ENCODE assay signal across 8 cellular contexts in genomic region chr4:2931765-2932560, GRCh38. TPM values are rescaled to one million over a fixed set of nuclear protein-coding genes. Genes with fewer than 3 reads are reported as not detected.
A peak's percentile ranks its signal among the peaks of the same experiment; 100 is the strongest.
DNase-seq lines count a peak whose midpoint lies in the region; ATAC-seq, FAIRE-seq and TF ChIP-seq lines count a peak whose summit lies in the region.

No MANE protein-coding gene starts in this region.

- H3K4me2 ChIP-seq in skeletal muscle satellite cell (ENCODE audit: low read length), result peak overlapping the region; percentile 93

- CTCF ChIA-PET in activated CD4-positive, alpha-beta T cell treated with anti-CD3 and anti-CD28 coated beads, Interleukin-2, amount 10 ng/mL, durations not matched to agents 7 days and 5 days (lab: Charles Lee), result interaction anchor here (0.7 kb wide), 1 partner anchor 22 kb away, joined by 3 read pairs; no protein-coding TSS in a partner anchor

- ATAC-seq in HG03342 (IDR thresholded peaks at IDR 0.05; ENCODE audit: unreplicated experiment) (peak; percentile 53), GM18517 (IDR thresholded peaks at IDR 0.05; ENCODE audit: unreplicated experiment) (no peak)

- POLR2A ChIA-PET in activated CD4-positive, alpha-beta T cell treated with anti-CD3 and anti-CD28 coated beads, Interleukin-2, amount 10 ng/mL, durations not matched to agents 7 days and 5 days (lab: Charles Lee), result no interaction called here

- H3K36me3 Mint-ChIP-seq in activated CD4-positive, alpha-beta T cell treated with anti-CD3 and anti-CD28 coated beads, Interleukin-2, amount 10 ng/mL, durations not matched to agents 7 days and 5 days (ENCODE audit: low read depth), result peaks cover 23% of the 10 kb centered on the region

- H3K9me3 Mint-ChIP-seq in activated CD4-positive, alpha-beta T cell treated with anti-CD3 and anti-CD28 coated beads, Interleukin-2, amount 10 ng/mL, durations not matched to agents 7 days and 5 days, result no peaks in the 10 kb centered on the region

- TF ChIP-seq CTCF in esophagus squamous epithelium (IDR thresholded peaks at IDR 0.05), result no peak

- no peaks in the 10 kb centered on the region for H3K9me3 ChIP-seq in esophagus squamous epithelium
- no peaks in the 10 kb centered on the region for H3K9me3 ChIP-seq in skeletal muscle satellite cell (replicated peaks; ENCODE audit: low read length)

- WGBS in esophagus squamous epithelium, 2 donors, result 50 to 81% methylated on average over 4 to 16 of the region's 35 CpGs

- H3K27me3 Mint-ChIP-seq in activated CD4-positive, alpha-beta T cell treated with anti-CD3 and anti-CD28 coated beads, Interleukin-2, amount 10 ng/mL, durations not matched to agents 7 days and 5 days, result no peaks in the 10 kb centered on the region

- H3K4me1 ChIP-seq in esophagus squamous epithelium (peaks cover 27 to 58% (median 46%) of the 10 kb centered on the region in 3 donors), skeletal muscle satellite cell (ENCODE audit: control insufficient read depth, insufficient read depth, low read length) (peaks cover 34% of the 10 kb centered on the region)

- intact Hi-C loops in esophagus squamous epithelium (cut with DNase I), result no loop called here

- H3K27ac Mint-ChIP-seq in activated CD4-positive, alpha-beta T cell treated with anti-CD3 and anti-CD28 coated beads, Interleukin-2, amount 10 ng/mL, durations not matched to agents 7 days and 5 days, result peak overlapping the region; percentile 91

- H3K36me3 ChIP-seq in esophagus squamous epithelium (peaks cover 8 to 53% (median 31%) of the 10 kb centered on the region in 3 donors), skeletal muscle satellite cell (ENCODE audit: insufficient read depth, low read length) (peaks cover 54% of the 10 kb centered on the region)

- peak; percentile 92 for FAIRE-seq in GM19239 (lab: Jason Lieb, UNC)

- H3K4me3 Mint-ChIP-seq in activated CD4-positive, alpha-beta T cell treated with anti-CD3 and anti-CD28 coated beads, Interleukin-2, amount 10 ng/mL, durations not matched to agents 7 days and 5 days, result peak overlapping the region; percentile 88

- H3K9ac ChIP-seq in skeletal muscle satellite cell (ENCODE audit: low read depth, low read length), result no peak overlapping the region

- H3K4me3 ChIP-seq in esophagus squamous epithelium (peak overlapping the region in 2 of 4 donors; percentile 7 to 34), skeletal muscle satellite cell (ENCODE audit: low read length) (no peak overlapping the region)

- peaks cover 36% of the 10 kb centered on the region for H3K4me1 Mint-ChIP-seq in activated CD4-positive, alpha-beta T cell treated with anti-CD3 and anti-CD28 coated beads, Interleukin-2, amount 10 ng/mL, durations not matched to agents 7 days and 5 days

- no peak for TF ChIP-seq POLR2A in esophagus squamous epithelium (IDR thresholded peaks at IDR 0.05)

- peak overlapping the region; percentile 93 to 98 (median 95) for H3K27ac ChIP-seq in esophagus squamous epithelium

- peak; percentile 76 for DNase-seq in GM19239 (ENCODE audit: insufficient read length, low spot score)
- peak; percentile 68 for DNase-seq in activated CD4-positive, alpha-beta T cell treated with anti-CD3 and anti-CD28 coated beads, Interleukin-2, amount 10 ng/mL, durations not matched to agents 7 days and 5 days
- DNase-seq in esophagus squamous epithelium (lab: John Stamatoyannopoulos, UW), result peak; percentile 39
- no peak for DNase-seq in NCI-H2171 treated with DMSO at 0.1 percent for 48 hours (lab: John Stamatoyannopoulos, UW)
- DNase-seq in amniotic stem cell (lab: John Stamatoyannopoulos, UW), result no peak

- H3K27me3 ChIP-seq in esophagus squamous epithelium (no peaks in the 10 kb centered on the region), skeletal muscle satellite cell (ENCODE audit: control insufficient read depth, insufficient read depth, low read length) (no peaks in the 10 kb centered on the region)

RNA-seq across cellular contexts. Expression of gene NOP14, which starts 31.2 kb away (rescaled TPM):
- 10 to 100 TPM; 49.1 to 50.7 TPM for total RNA-seq in activated CD4-positive, alpha-beta T cell treated with anti-CD3 and anti-CD28 coated beads, Interleukin-2, amount 10 ng/mL, durations not matched to agents 7 days and 5 days
- total RNA-seq in esophagus squamous epithelium, result 10 to 100 TPM; 22.6 to 31.3 (median 24.7) TPM
- total RNA-seq in skeletal muscle satellite cell (2012; rRNA removed), result 30.4 and 37.5 TPM in 2 replicates

RNA-seq across cellular contexts. Expression of gene GRK4, which starts 31.4 kb away (rescaled TPM):
- total RNA-seq in activated CD4-positive, alpha-beta T cell treated with anti-CD3 and anti-CD28 coated beads, Interleukin-2, amount 10 ng/mL, durations not matched to agents 7 days and 5 days, result 1 to 10 TPM; 2.5 to 5.2 TPM
- total RNA-seq in esophagus squamous epithelium, result 1 to 10 TPM; 2.9 to 5.5 (median 3.7) TPM
- 2.2 and 5.3 TPM in 2 replicates for total RNA-seq in skeletal muscle satellite cell (2012; rRNA removed)

Comparison
In these comparisons a context has a peak if more than half of its experiments do, and no peak if none do; other contexts are left out.
1. DNase-seq: peak in GM19239 (single experiment), activated CD4-positive, alpha-beta T cell treated with anti-CD3 and anti-CD28 coated beads, Interleukin-2, amount 10 ng/mL, durations not matched to agents 7 days and 5 days (single experiment) and esophagus squamous epithelium (single experiment); none in NCI-H2171 treated with DMSO at 0.1 percent for 48 hours (single experiment) and amniotic stem cell (single experiment).